15 cellular contexts compared by ENCODE assay signal in the genomic region with DNA sequence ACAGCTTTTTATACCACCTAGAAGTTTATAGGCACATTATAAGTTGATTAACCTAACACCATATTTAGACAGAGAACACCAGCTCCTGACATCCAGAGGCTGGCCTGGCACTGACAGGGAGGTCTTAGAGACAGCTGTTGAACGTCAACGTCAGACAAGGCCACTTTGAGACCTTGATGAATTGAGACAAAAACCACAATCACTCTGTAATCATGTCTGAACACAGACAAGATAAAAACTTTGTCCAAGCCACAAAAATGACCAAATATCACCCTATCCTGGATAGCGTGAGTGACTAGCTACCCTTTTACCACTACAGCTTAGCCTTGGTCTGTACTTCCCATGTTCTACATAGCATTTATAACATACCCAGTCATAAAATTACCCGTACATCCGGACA.
A peak's percentile ranks its signal among the peaks of the same experiment; 100 is the strongest.
DNase-seq lines count a peak whose midpoint lies in the region; ATAC-seq and TF ChIP-seq lines count a peak whose summit lies in the region.
"Had no signal": no experiment of that assay in that cellular context is flagged by ENCODE, and none has a peak within 500 bp of the region (broad histone marks: within the 10 kb centered on the region; RNA-seq: fewer than 3 reads in every experiment).

No MANE protein-coding gene starts in this region.

- no peak for TF ChIP-seq CTCF in cardiac muscle cell (IDR thresholded peaks at IDR 0.05; ENCODE audit: low read depth, low read length)
- TF ChIP-seq CTCF in heart right ventricle (IDR thresholded peaks at IDR 0.05), result no peak
- no peak for TF ChIP-seq CTCF in omental fat pad (IDR thresholded peaks at IDR 0.05)

- no peaks in the 10 kb centered on the region for H3K9me3 ChIP-seq in cardiac muscle cell (ENCODE audit: low read depth)
- peaks cover 0 to 6% (median 0%) of the 10 kb centered on the region in 11 donors for H3K9me3 ChIP-seq in heart right ventricle
- no peaks in the 10 kb centered on the region for H3K9me3 ChIP-seq in MG63
- H3K9me3 ChIP-seq: BLaER1 treated with 17β-estradiol and CSF1 and Interleukin-3, amounts not matched to agents 10 nM and 100 nM had no signal

- ATAC-seq in heart right ventricle, result no peak
- no peak for ATAC-seq in omental fat pad (ENCODE audit: low FRiP score)
- no peak for ATAC-seq in stimulated activated effector memory CD8-positive, alpha-beta T cell treated with anti-CD3 and anti-CD28 coated beads, Interleukin-12 subunit alpha, Interleukin-12 subunit beta, amount 100 ng/mL, for 72 hours

- DNase-seq in cardiac muscle cell (ENCODE audit: low read depth in 1 of 2, low spot score in 1 of 2) (peak in 1 of 2 donors; percentile 47), heart right ventricle (no peak), islet precursor cell (peak; percentile 81), skeletal muscle cell (ENCODE audit: low read depth) (peak; percentile 25), MG63 (no peak), omental fat pad (ENCODE audit: low spot score) (no peak)
- DNase-seq in stimulated activated effector memory CD8-positive, alpha-beta T cell treated with anti-CD3 and anti-CD28 coated beads, Interleukin-12 subunit alpha, Interleukin-12 subunit beta, amount 100 ng/mL, for 72 hours (ENCODE audit: low spot score in 2 of 2), result no peak
- DNase-seq: 8988T; AML-193; CD4-positive, CD25-positive, alpha-beta regulatory T cell; DMS 273 treated with DMSO at 0.1 percent for 48 hours; GOT3; H9; IMR-90 had no signal

- H3K36me3 Mint-ChIP-seq in stimulated activated effector memory CD8-positive, alpha-beta T cell treated with anti-CD3 and anti-CD28 coated beads, Interleukin-12 subunit alpha, Interleukin-12 subunit beta, amount 100 ng/mL, for 72 hours, result no peaks in the 10 kb centered on the region
- H3K36me3 Mint-ChIP-seq: CD4-positive, CD25-positive, alpha-beta regulatory T cell had no signal

- no peak overlapping the region for H3K27ac Mint-ChIP-seq in stimulated activated effector memory CD8-positive, alpha-beta T cell treated with anti-CD3 and anti-CD28 coated beads, Interleukin-12 subunit alpha, Interleukin-12 subunit beta, amount 100 ng/mL, for 72 hours
- H3K27ac Mint-ChIP-seq: CD4-positive, CD25-positive, alpha-beta regulatory T cell; H9 had no signal

- no peaks in the 10 kb centered on the region for H3K4me1 Mint-ChIP-seq in stimulated activated effector memory CD8-positive, alpha-beta T cell treated with anti-CD3 and anti-CD28 coated beads, Interleukin-12 subunit alpha, Interleukin-12 subunit beta, amount 100 ng/mL, for 72 hours
- H3K4me1 Mint-ChIP-seq: CD4-positive, CD25-positive, alpha-beta regulatory T cell; H9 had no signal

- intact Hi-C loops in heart right ventricle (cut with DNase I), result no loop called here

- H3K4me3 ChIP-seq in cardiac muscle cell, result no peak overlapping the region
- H3K4me3 ChIP-seq in heart right ventricle, result no peak overlapping the region
- H3K4me3 ChIP-seq in skeletal muscle cell (ENCODE audit: low read depth, low read length), result no peak overlapping the region
- no peak overlapping the region for H3K4me3 ChIP-seq in MG63
- H3K4me3 ChIP-seq: BLaER1 treated with 17β-estradiol and CSF1 and Interleukin-3, amounts not matched to agents 10 nM and 100 nM had no signal

- H3K4me1 ChIP-seq in cardiac muscle cell (ENCODE audit: low read depth) (peaks cover 14% of the 10 kb centered on the region), heart right ventricle (no peaks in the 10 kb centered on the region)
- H3K4me1 ChIP-seq: BLaER1 treated with 17β-estradiol and CSF1 and Interleukin-3, amounts not matched to agents 10 nM and 100 nM had no signal

- H3K36me3 ChIP-seq in cardiac muscle cell (no peaks in the 10 kb centered on the region), heart right ventricle (no peaks in the 10 kb centered on the region), MG63 (no peaks in the 10 kb centered on the region)
- H3K36me3 ChIP-seq: BLaER1 treated with 17β-estradiol and CSF1 and Interleukin-3, amounts not matched to agents 10 nM and 100 nM had no signal

- H3K27me3 ChIP-seq in cardiac muscle cell, result no peaks in the 10 kb centered on the region
- no peaks in the 10 kb centered on the region for H3K27me3 ChIP-seq in heart right ventricle
- no peaks in the 10 kb centered on the region for H3K27me3 ChIP-seq in MG63
- H3K27me3 ChIP-seq: BLaER1 treated with 17β-estradiol and CSF1 and Interleukin-3, amounts not matched to agents 10 nM and 100 nM had no signal

- 42 to 44% methylated on average over 5 of the region's 5 CpGs for WGBS in heart right ventricle, 2 donors

- no peak overlapping the region for H3K4me3 Mint-ChIP-seq in stimulated activated effector memory CD8-positive, alpha-beta T cell treated with anti-CD3 and anti-CD28 coated beads, Interleukin-12 subunit alpha, Interleukin-12 subunit beta, amount 100 ng/mL, for 72 hours
- H3K4me3 Mint-ChIP-seq: CD4-positive, CD25-positive, alpha-beta regulatory T cell; H9 had no signal

- peaks cover 4% of the 10 kb centered on the region for H3K9me3 Mint-ChIP-seq in stimulated activated effector memory CD8-positive, alpha-beta T cell treated with anti-CD3 and anti-CD28 coated beads, Interleukin-12 subunit alpha, Interleukin-12 subunit beta, amount 100 ng/mL, for 72 hours

- H3K27ac ChIP-seq in cardiac muscle cell, result peak overlapping the region; percentile 39
- H3K27ac ChIP-seq in heart right ventricle, result no peak overlapping the region
- H3K27ac ChIP-seq: BLaER1 treated with 17β-estradiol and CSF1 and Interleukin-3, amounts not matched to agents 10 nM and 100 nM had no signal

Comparison
In these comparisons a context has a peak if more than half of its experiments do, and no peak if none do; other contexts are left out.
1. DNase-seq: peak in islet precursor cell (single experiment) and skeletal muscle cell (single experiment); none in heart right ventricle (0 of 2), MG63 (single experiment), omental fat pad (single experiment) and stimulated activated effector memory CD8-positive, alpha-beta T cell treated with anti-CD3 and anti-CD28 coated beads, Interleukin-12 subunit alpha, Interleukin-12 subunit beta, amount 100 ng/mL, for 72 hours (0 of 2).